Comparison of ENCODE assay signal across 8 cellular contexts in genomic region chr7:135274495-135275268, GRCh38. TPM values are rescaled to one million over a fixed set of nuclear protein-coding genes. Genes with fewer than 3 reads are reported as not detected.
DNase-seq lines count a peak whose midpoint lies in the region; ATAC-seq, FAIRE-seq and TF ChIP-seq lines count a peak whose summit lies in the region.

No MANE protein-coding gene starts in this region.

- DNase-seq in GM10266 (ENCODE audit: extremely low spot score) (peak; percentile 75), NCI-H187 (lab: John Stamatoyannopoulos, UW) (peak; percentile 62 to 66), astrocyte (ENCODE audit: low read depth) (peak; percentile 32), hypothalamus (lab: John Stamatoyannopoulos, UW) (peak in 39 of 51 donors; percentile 6 to 84 (median 41)), smooth muscle cell of the brain vasculature (ENCODE audit: low read depth, low spot score) (peak; percentile 50)
- DNase-seq in T-helper 2 cell treated with Interferon-gamma antibody and Interleukin-4, amounts not matched to agents 5 μg/mL and 100 μg/mL, for 36 hours (ENCODE audit: low spot score): peak; percentile 51

- H3K79me2 ChIP-seq in astrocyte (ENCODE audit: insufficient read depth, low read length): no peaks in the 10 kb centered on the region

- no peak overlapping the region for H3K27ac ChIP-seq in astrocyte (ENCODE audit: low read depth, low read length)

- H4K20me1 ChIP-seq in astrocyte (ENCODE audit: insufficient read depth, low read length): no peaks in the 10 kb centered on the region

- no peaks in the 10 kb centered on the region for H3K9me3 ChIP-seq in astrocyte (ENCODE audit: insufficient read depth, low read depth, low read length)

- peak; percentile 75 for ATAC-seq in HG02610 (IDR thresholded peaks at IDR 0.05; ENCODE audit: unreplicated experiment)
- ATAC-seq in GM19467 (IDR thresholded peaks at IDR 0.05; ENCODE audit: unreplicated experiment): no peak

- H3K4me1 ChIP-seq in astrocyte (ENCODE audit: insufficient read depth, low read length): no peaks in the 10 kb centered on the region

- no peak overlapping the region for H2AFZ ChIP-seq in astrocyte (ENCODE audit: low read depth, low read length)

- no peak overlapping the region for H3K4me3 Mint-ChIP-seq in T-helper 2 cell treated with Interferon-gamma antibody and Interleukin-4, amounts not matched to agents 5 μg/mL and 100 μg/mL, for 36 hours
- H3K4me3 Mint-ChIP-seq in astrocyte (ENCODE audit: unreplicated experiment): no peak overlapping the region

- H3K4me2 ChIP-seq in astrocyte (ENCODE audit: low read length): no peak overlapping the region

- no peaks in the 10 kb centered on the region for H3K4me1 Mint-ChIP-seq in T-helper 2 cell treated with Interferon-gamma antibody and Interleukin-4, amounts not matched to agents 5 μg/mL and 100 μg/mL, for 36 hours (ENCODE audit: low read depth)
- H3K4me1 Mint-ChIP-seq in astrocyte (ENCODE audit: low read depth, unreplicated experiment): no peaks in the 10 kb centered on the region

- H3K36me3 Mint-ChIP-seq in T-helper 2 cell treated with Interferon-gamma antibody and Interleukin-4, amounts not matched to agents 5 μg/mL and 100 μg/mL, for 36 hours (ENCODE audit: low read depth): no peaks in the 10 kb centered on the region
- H3K36me3 Mint-ChIP-seq in astrocyte (ENCODE audit: low read depth, unreplicated experiment): peaks cover 4% of the 10 kb centered on the region

- no peaks in the 10 kb centered on the region for H3K36me3 ChIP-seq in astrocyte (ENCODE audit: insufficient read depth, low read length)

- no peaks in the 10 kb centered on the region for H3K9me3 Mint-ChIP-seq in T-helper 2 cell treated with Interferon-gamma antibody and Interleukin-4, amounts not matched to agents 5 μg/mL and 100 μg/mL, for 36 hours
- peaks cover 9% of the 10 kb centered on the region for H3K9me3 Mint-ChIP-seq in astrocyte (ENCODE audit: unreplicated experiment)

- H3K27ac Mint-ChIP-seq in T-helper 2 cell treated with Interferon-gamma antibody and Interleukin-4, amounts not matched to agents 5 μg/mL and 100 μg/mL, for 36 hours: no peak overlapping the region
- no peak overlapping the region for H3K27ac Mint-ChIP-seq in astrocyte (ENCODE audit: unreplicated experiment)

- no peak overlapping the region for H3K4me3 ChIP-seq in astrocyte (ENCODE audit: insufficient read depth, low read depth, low read length)

- peaks cover 8% of the 10 kb centered on the region for H3K27me3 Mint-ChIP-seq in T-helper 2 cell treated with Interferon-gamma antibody and Interleukin-4, amounts not matched to agents 5 μg/mL and 100 μg/mL, for 36 hours (ENCODE audit: low read depth)
- peaks cover 13% of the 10 kb centered on the region for H3K27me3 Mint-ChIP-seq in astrocyte (ENCODE audit: low read depth, unreplicated experiment)

- H3K9ac ChIP-seq in astrocyte (ENCODE audit: low read length): no peak overlapping the region

- FAIRE-seq in astrocyte (lab: Jason Lieb, UNC): peak; percentile 67

- peaks cover 3% of the 10 kb centered on the region for H3K27me3 ChIP-seq in astrocyte (ENCODE audit: insufficient read depth, low read length)

- TF ChIP-seq CTCF in GM10266 (IDR thresholded peaks at IDR 0.05; ENCODE audit: control insufficient read depth, insufficient read depth, low read depth, missing control alignments) (peak; percentile 83), astrocyte (IDR thresholded peaks at IDR 0.05; ENCODE audit: insufficient read depth, low read depth, low read length) (peak; percentile 93)

RNA-seq across cellular contexts. Expression of gene STRA8, which starts 41.0 kb away (rescaled TPM):
- not detected in 2 replicates for total RNA-seq in astrocyte
